In the genomic region with DNA sequence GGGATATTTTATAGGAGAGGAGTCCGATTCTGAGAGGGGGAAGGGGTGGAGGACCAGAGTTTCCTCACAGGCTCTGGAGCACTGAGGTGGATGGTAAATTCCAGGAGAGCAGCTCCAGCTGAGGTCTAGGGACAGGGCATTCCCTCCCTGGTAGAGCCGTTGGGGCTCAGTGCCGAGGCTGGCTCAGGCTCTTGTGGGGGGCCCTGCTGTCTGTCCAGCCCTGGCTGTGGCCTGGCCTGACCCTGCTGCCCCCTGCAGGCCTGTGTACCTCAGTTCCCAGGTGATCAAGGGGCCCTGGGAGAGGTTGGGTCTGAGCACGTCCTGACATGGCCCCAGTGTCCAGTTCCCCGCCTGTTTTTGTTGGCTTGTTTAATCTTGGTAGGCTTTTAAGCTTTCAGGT, we compare ENCODE assay signal across 17 cellular contexts. TPM values are rescaled to one million over a fixed set of nuclear protein-coding genes. Genes with fewer than 3 reads are reported as not detected.
DNase-seq lines count a peak whose midpoint lies in the region; ATAC-seq and TF ChIP-seq lines count a peak whose summit lies in the region.
"Had no signal": no experiment of that assay in that cellular context is flagged by ENCODE, and none has a peak within 500 bp of the region (broad histone marks: within the 10 kb centered on the region; RNA-seq: fewer than 3 reads in every experiment).

No MANE protein-coding gene starts in this region.

- H3K4me1 ChIP-seq in Loucy (ENCODE audit: insufficient read depth, low read length, poor library complexity, severe bottlenecking), result no peaks in the 10 kb centered on the region
- H3K4me1 ChIP-seq in endodermal cell (ENCODE audit: control insufficient read depth, insufficient read depth, low read length), result no peaks in the 10 kb centered on the region
- no peaks in the 10 kb centered on the region for H3K4me1 ChIP-seq in psoas muscle

- no peaks in the 10 kb centered on the region for H3K9me2 ChIP-seq in Loucy (replicated peaks; ENCODE audit: low read depth, low read length)

- DNase-seq in activated CD8-positive, alpha-beta T cell treated with anti-CD3 and anti-CD28 coated beads for 36 hours, result no peak
- DNase-seq in activated CD8-positive, alpha-beta T cell treated with anti-CD3 and anti-CD28 coated beads, Interleukin-2, amount 10 ng/mL, durations not matched to agents 7 days and 5 days, result no peak
- peak; percentile 79 for DNase-seq in endodermal cell
- DNase-seq in psoas muscle, result no peak
- DNase-seq in NAMALWA (ENCODE audit: low spot score), result no peak
- DNase-seq in mesenteric fat pad (ENCODE audit: low spot score), result no peak
- DNase-seq: DMS79 treated with DMSO at 0.1 percent for 48 hours; IMR-90; kidney glomerular epithelial cell; NCI-H2107; nucleus accumbens; stimulated activated CD4-positive, alpha-beta T cell treated with anti-CD3 and anti-CD28 coated beads, Interleukin-1b, Interleukin-23, amount 100 ng/mL, for 48 hours had no signal

- no peak overlapping the region for H3K4me3 Mint-ChIP-seq in activated CD8-positive, alpha-beta T cell treated with anti-CD3 and anti-CD28 coated beads for 36 hours
- no peak overlapping the region for H3K4me3 Mint-ChIP-seq in activated CD8-positive, alpha-beta T cell treated with anti-CD3 and anti-CD28 coated beads, Interleukin-2, amount 10 ng/mL, durations not matched to agents 7 days and 5 days
- no peak overlapping the region for H3K4me3 Mint-ChIP-seq in endodermal cell
- H3K4me3 Mint-ChIP-seq: stimulated activated naive CD8-positive, alpha-beta T cell treated with anti-CD3 and anti-CD28 coated beads, Interleukin-15, Interleukin-2, amounts not matched to agents 100 ng/mL and 50 ng/mL, for 24 hours had no signal

- H3K27me3 Mint-ChIP-seq in activated CD8-positive, alpha-beta T cell treated with anti-CD3 and anti-CD28 coated beads for 36 hours, result no peaks in the 10 kb centered on the region
- H3K27me3 Mint-ChIP-seq in activated CD8-positive, alpha-beta T cell treated with anti-CD3 and anti-CD28 coated beads, Interleukin-2, amount 10 ng/mL, durations not matched to agents 7 days and 5 days (ENCODE audit: low read depth), result no peaks in the 10 kb centered on the region
- no peaks in the 10 kb centered on the region for H3K27me3 Mint-ChIP-seq in endodermal cell (ENCODE audit: insufficient read depth)
- H3K27me3 Mint-ChIP-seq: stimulated activated naive CD8-positive, alpha-beta T cell treated with anti-CD3 and anti-CD28 coated beads, Interleukin-15, Interleukin-2, amounts not matched to agents 100 ng/mL and 50 ng/mL, for 24 hours had no signal

- peaks cover 16% of the 10 kb centered on the region; the same call in 1 of the 2 replicates for H3K79me2 ChIP-seq in Loucy (ENCODE audit: insufficient read depth, low read length)

- H3K4me3 ChIP-seq in Loucy (ENCODE audit: low read length, poor library complexity, severe bottlenecking) (no peak overlapping the region), endodermal cell (ENCODE audit: low read length) (no peak overlapping the region), psoas muscle (no peak overlapping the region)

- CTCF ChIA-PET in activated CD8-positive, alpha-beta T cell treated with anti-CD3 and anti-CD28 coated beads for 36 hours (lab: Charles Lee), result no interaction called here
- CTCF ChIA-PET in activated CD8-positive, alpha-beta T cell treated with anti-CD3 and anti-CD28 coated beads, Interleukin-2, amount 10 ng/mL, durations not matched to agents 7 days and 5 days (lab: Charles Lee), result no interaction called here

- H4K20me1 ChIP-seq in Loucy (ENCODE audit: insufficient read depth, low read length, poor library complexity, severe bottlenecking), result no peaks in the 10 kb centered on the region

- peaks cover 47% of the 10 kb centered on the region for H3K36me3 Mint-ChIP-seq in activated CD8-positive, alpha-beta T cell treated with anti-CD3 and anti-CD28 coated beads for 36 hours (ENCODE audit: low read depth)
- H3K36me3 Mint-ChIP-seq in activated CD8-positive, alpha-beta T cell treated with anti-CD3 and anti-CD28 coated beads, Interleukin-2, amount 10 ng/mL, durations not matched to agents 7 days and 5 days (ENCODE audit: low read depth), result peaks cover 41% of the 10 kb centered on the region
- H3K36me3 Mint-ChIP-seq in endodermal cell (ENCODE audit: low read depth), result peaks cover 60% of the 10 kb centered on the region

- ATAC-seq in activated CD8-positive, alpha-beta T cell treated with anti-CD3 and anti-CD28 coated beads for 36 hours, result no peak
- no peak for ATAC-seq in activated CD8-positive, alpha-beta T cell treated with anti-CD3 and anti-CD28 coated beads, Interleukin-2, amount 10 ng/mL, durations not matched to agents 7 days and 5 days
- ATAC-seq in psoas muscle (peak in 3 of 4 donors; percentile 40 to 62 (median 53)), HG02840 (IDR thresholded peaks at IDR 0.05; ENCODE audit: low FRiP score, unreplicated experiment) (no peak)

- WGBS in endodermal cell (ENCODE audit: insufficient coverage in 1 of 2, insufficient read length in 1 of 2), 2 experiments, result 84 to 89% methylated on average over 5 of the region's 5 CpGs
- 70 to 90% (median 80%) methylated on average over 5 of the region's 5 CpGs for WGBS in psoas muscle, 3 donors

- no peaks in the 10 kb centered on the region for H3F3A ChIP-seq in Loucy (ENCODE audit: low read depth)

- peaks cover 10% of the 10 kb centered on the region for H3K9me3 Mint-ChIP-seq in activated CD8-positive, alpha-beta T cell treated with anti-CD3 and anti-CD28 coated beads for 36 hours
- H3K9me3 Mint-ChIP-seq in activated CD8-positive, alpha-beta T cell treated with anti-CD3 and anti-CD28 coated beads, Interleukin-2, amount 10 ng/mL, durations not matched to agents 7 days and 5 days (ENCODE audit: insufficient read depth), result peaks cover 6% of the 10 kb centered on the region
- peaks cover 19% of the 10 kb centered on the region for H3K9me3 Mint-ChIP-seq in endodermal cell

- intact Hi-C loops in activated CD8-positive, alpha-beta T cell treated with anti-CD3 and anti-CD28 coated beads for 36 hours (cut with micrococcal nuclease), result no loop called here
- intact Hi-C loops in psoas muscle (cut with DNase I), result no loop called here

- H3K4me2 ChIP-seq in Loucy (ENCODE audit: low read depth, low read length, poor library complexity, severe bottlenecking), result no peak overlapping the region

- peak; percentile 21 for TF ChIP-seq CTCF in activated CD8-positive, alpha-beta T cell treated with anti-CD3 and anti-CD28 coated beads for 36 hours (IDR thresholded peaks at IDR 0.05)
- TF ChIP-seq CTCF in Loucy (conservative IDR thresholded peaks at IDR 0.05; ENCODE audit: low read length) (peak; percentile 58), endodermal cell (conservative IDR thresholded peaks at IDR 0.05) (peak; percentile 66), psoas muscle (IDR thresholded peaks at IDR 0.05) (peak; percentile 13)

- H3K9ac ChIP-seq in Loucy (ENCODE audit: low read depth, low read length, poor library complexity, severe bottlenecking) (no peak overlapping the region), endodermal cell (ENCODE audit: extremely low read depth, low read length, poor library complexity, severe bottlenecking) (no peak overlapping the region)

- no peaks in the 10 kb centered on the region for H3K27me3 ChIP-seq in Loucy (ENCODE audit: insufficient read depth, low read length, poor library complexity, severe bottlenecking)
- no peaks in the 10 kb centered on the region for H3K27me3 ChIP-seq in endodermal cell (ENCODE audit: control insufficient read depth, insufficient read depth, low read length, poor library complexity, severe bottlenecking)
- H3K27me3 ChIP-seq in psoas muscle (ENCODE audit: insufficient read depth in 3 of 3, low read length in 2 of 3), result no peaks in the 10 kb centered on the region

- H3K9me3 ChIP-seq in Loucy (ENCODE audit: insufficient read depth, low read depth, low read length) (peaks cover 12% of the 10 kb centered on the region; the same call in 1 of the 2 replicates), endodermal cell (ENCODE audit: control insufficient read depth, low read length) (peaks cover 24% of the 10 kb centered on the region), psoas muscle (peaks cover 4% of the 10 kb centered on the region)

- H3K36me3 ChIP-seq in Loucy (ENCODE audit: insufficient read depth, low read length), result peaks cover 52% of the 10 kb centered on the region; the same call in 1 of the 2 replicates
- H3K36me3 ChIP-seq in endodermal cell (ENCODE audit: control insufficient read depth, insufficient read depth, low read length), result peaks cover 41% of the 10 kb centered on the region
- peaks cover 0 to under 1% of the 10 kb centered on the region in 2 donors for H3K36me3 ChIP-seq in psoas muscle (ENCODE audit: insufficient read depth in 1 of 2, low read depth in 1 of 2)

- no peak overlapping the region for H2AFZ ChIP-seq in Loucy (ENCODE audit: low read length)

- no peak overlapping the region for H3K27ac Mint-ChIP-seq in activated CD8-positive, alpha-beta T cell treated with anti-CD3 and anti-CD28 coated beads for 36 hours
- no peak overlapping the region for H3K27ac Mint-ChIP-seq in activated CD8-positive, alpha-beta T cell treated with anti-CD3 and anti-CD28 coated beads, Interleukin-2, amount 10 ng/mL, durations not matched to agents 7 days and 5 days
- H3K27ac Mint-ChIP-seq in endodermal cell, result no peak overlapping the region
- H3K27ac Mint-ChIP-seq: stimulated activated naive CD8-positive, alpha-beta T cell treated with anti-CD3 and anti-CD28 coated beads, Interleukin-15, Interleukin-2, amounts not matched to agents 100 ng/mL and 50 ng/mL, for 24 hours had no signal

- no peaks in the 10 kb centered on the region for H3K4me1 Mint-ChIP-seq in activated CD8-positive, alpha-beta T cell treated with anti-CD3 and anti-CD28 coated beads for 36 hours (ENCODE audit: low read depth)
- H3K4me1 Mint-ChIP-seq in activated CD8-positive, alpha-beta T cell treated with anti-CD3 and anti-CD28 coated beads, Interleukin-2, amount 10 ng/mL, durations not matched to agents 7 days and 5 days (ENCODE audit: low read depth), result peaks cover 4% of the 10 kb centered on the region
- H3K4me1 Mint-ChIP-seq in endodermal cell, result no peaks in the 10 kb centered on the region

- POLR2A ChIA-PET in activated CD8-positive, alpha-beta T cell treated with anti-CD3 and anti-CD28 coated beads for 36 hours (lab: Charles Lee), result interaction anchor here (1.0 kb wide), 1 partner anchor 42 kb away, joined by 3 read pairs; no protein-coding TSS in a partner anchor
- POLR2A ChIA-PET in activated CD8-positive, alpha-beta T cell treated with anti-CD3 and anti-CD28 coated beads, Interleukin-2, amount 10 ng/mL, durations not matched to agents 7 days and 5 days (lab: Charles Lee), result no interaction called here

- H3K27ac ChIP-seq in endodermal cell (ENCODE audit: low read depth, low read length) (no peak overlapping the region), psoas muscle (no peak overlapping the region)

RNA-seq across cellular contexts. Expression of gene ZNF750, which starts 16.8 kb away (rescaled TPM):
- total RNA-seq in activated CD8-positive, alpha-beta T cell treated with anti-CD3 and anti-CD28 coated beads for 36 hours, result not detected
- total RNA-seq in activated CD8-positive, alpha-beta T cell treated with anti-CD3 and anti-CD28 coated beads, Interleukin-2, amount 10 ng/mL, durations not matched to agents 7 days and 5 days, result not detected
- total RNA-seq in endodermal cell (not detected), psoas muscle (1 to 10 TPM in 3 of 4 donors, not detected in 1; 1.8 to 6.3 (median 2.7) TPM), mesenteric fat pad (0.26 TPM)
- polyA plus RNA-seq in endodermal cell (2013, experiment 1 of 2), result not detected
- polyA plus RNA-seq in endodermal cell (2013, experiment 2 of 2), result not detected
- polyA plus RNA-seq in psoas muscle, result 1 to 10 TPM in 2 of 3 donors, under 1 TPM in 1; 0.79 to 5.1 (median 1.4) TPM
- total RNA-seq: A673, IMR-90, RPMI7951 had no signal
- polyA plus RNA-seq: IMR-90 had no signal

Comparison
In these comparisons a context has a peak if more than half of its experiments do, and no peak if none do; other contexts are left out.
1. ATAC-seq: peak in psoas muscle (3 of 4); none in activated CD8-positive, alpha-beta T cell treated with anti-CD3 and anti-CD28 coated beads for 36 hours (single experiment), activated CD8-positive, alpha-beta T cell treated with anti-CD3 and anti-CD28 coated beads, Interleukin-2, amount 10 ng/mL, durations not matched to agents 7 days and 5 days (single experiment) and HG02840 (single experiment).
2. CTCF ChIP-seq: peak in every context shown above with its lines; median percentile 66 in endodermal cell; 58 in Loucy; 21 in activated CD8-positive, alpha-beta T cell treated with anti-CD3 and anti-CD28 coated beads for 36 hours; 13 in psoas muscle.